Comparison of ENCODE assay signal across 35 cellular contexts in genomic region chr11:38766796-38767195, GRCh38.
"Had no signal": no experiment of that assay in that cellular context is flagged by ENCODE, and none has a peak within 500 bp of the region (broad histone marks: within the 10 kb centered on the region; RNA-seq: fewer than 3 reads in every experiment).

No MANE protein-coding gene starts in this region.

- FAIRE-seq: bronchial epithelial cell had no signal

- DNase-seq: activated CD4-positive, alpha-beta memory T cell treated with anti-CD3 and anti-CD28 coated beads, Interleukin-2, amount 10 ng/mL, durations not matched to agents 7 days and 5 days; activated CD4-positive, alpha-beta T cell treated with anti-CD3 and anti-CD28 coated beads for 1 hour; activated CD4-positive, alpha-beta T cell treated with anti-CD3 and anti-CD28 coated beads for 36 hours; activated CD4-positive, alpha-beta T cell treated with anti-CD3 and anti-CD28 coated beads for 48 hours; activated CD4-positive, alpha-beta T cell treated with anti-CD3 and anti-CD28 coated beads, Interleukin-2, amount 10 ng/mL, durations not matched to agents 7 days and 5 days; activated CD4-positive, alpha-beta T cell treated with anti-CD3 and anti-CD28 coated beads, Interleukin-2, amount 50 U/mL, for 48 hours; activated CD4-positive, CD25-positive, alpha-beta regulatory T cell; activated CD8-positive, alpha-beta memory T cell treated with anti-CD3 and anti-CD28 coated beads for 24 hours; activated CD8-positive, alpha-beta memory T cell treated with anti-CD3 and anti-CD28 coated beads, Interleukin-2, amount 10 ng/mL, durations not matched to agents 7 days and 5 days; activated CD8-positive, alpha-beta memory T cell treated with anti-CD3 and anti-CD28 coated beads, Interleukin-2, amount 50 U/mL, for 48 hours; activated CD8-positive, alpha-beta T cell treated with anti-CD3 and anti-CD28 coated beads, Interleukin-2, amount 10 ng/mL, durations not matched to agents 7 days and 5 days; activated effector memory CD4-positive, alpha-beta T cell treated with anti-CD3 and anti-CD28 coated beads, Interleukin-2, amount 50 U/mL, for 16 hours; activated gamma-delta T cell treated with Interleukin-2 at 50 U/mL for 16 hours; activated naive CD4-positive, alpha-beta T cell; activated naive CD4-positive, alpha-beta T cell treated with anti-CD3 and anti-CD28 coated beads for 36 hours; activated naive CD4-positive, alpha-beta T cell treated with anti-CD3 and anti-CD28 coated beads, Interleukin-2, amount 50 U/mL, for 16 hours; activated naive CD8-positive, alpha-beta T cell treated with anti-CD3 and anti-CD28 coated beads for 36 hours; activated T-cell treated with anti-CD3 and anti-CD28 coated beads, Interleukin-2, amount 50 U/mL, for 24 hours; activated T-cell treated with anti-CD3 and anti-CD28 coated beads, Interleukin-2, amount 50 U/mL, for 72 hours; adrenal gland; amygdala; anterior cingulate cortex; caudate nucleus; cerebellar nuclear complex; T-helper 1 cell; T-helper 2 cell; T-helper 9 cell; WERI-Rb-1 had no signal

- ATAC-seq: activated CD4-positive, alpha-beta T cell treated with anti-CD3 and anti-CD28 coated beads for 36 hours; activated CD4-positive, CD25-positive, alpha-beta regulatory T cell treated with anti-CD3 and anti-CD28 coated beads, Interleukin-2, amount 50 U/mL, for 24 hours; activated CD8-positive, alpha-beta memory T cell treated with anti-CD3 and anti-CD28 coated beads, Interleukin-2, amount 10 ng/mL, durations not matched to agents 7 days and 5 days; activated CD8-positive, alpha-beta T cell treated with anti-CD3 and anti-CD28 coated beads, Interleukin-2, amount 10 ng/mL, durations not matched to agents 7 days and 5 days; activated naive CD4-positive, alpha-beta T cell treated with anti-CD3 and anti-CD28 coated beads, Interleukin-2, amount 50 U/mL, for 72 hours; activated T-cell treated with anti-CD3 and anti-CD28 coated beads, Interleukin-2, amount 50 U/mL, for 72 hours; activated T-helper 17 cell treated with anti-CD3 and anti-CD28 coated beads, Interleukin-2, amount 50 U/mL, for 72 hours; WTC11 had no signal

- H3K4me3 ChIP-seq: adrenal gland, ascending aorta, cardiac muscle cell had no signal

- H3K27me3 ChIP-seq: adrenal gland, ascending aorta, cardiac muscle cell had no signal

- H3K27ac ChIP-seq: adrenal gland, ascending aorta, cardiac muscle cell, WERI-Rb-1 had no signal

- H3K4me1 ChIP-seq: adrenal gland, ascending aorta had no signal

- H3K9me3 ChIP-seq: ascending aorta had no signal

- H3K36me3 ChIP-seq: adrenal gland, ascending aorta, cardiac muscle cell, WERI-Rb-1 had no signal
